In genomic region chr13:110480161-110480560, GRCh38 we compare ENCODE assay signal across 21 cellular contexts.
"Had no signal": no experiment of that assay in that cellular context is flagged by ENCODE, and none has a peak within 500 bp of the region (broad histone marks: within the 10 kb centered on the region; RNA-seq: fewer than 3 reads in every experiment).

No MANE protein-coding gene starts in this region.

- H3K27me3 ChIP-seq: adrenal gland, heart right ventricle, right lobe of liver, spleen, tibial nerve had no signal

- H3K36me3 ChIP-seq: prostate gland, right lobe of liver had no signal

- H3K27ac Mint-ChIP-seq: activated CD8-positive, alpha-beta T cell treated with anti-CD3 and anti-CD28 coated beads for 36 hours; activated naive CD4-positive, alpha-beta T cell treated with anti-CD3 and anti-CD28 coated beads, Interleukin-2, amount 50 U/mL, for 24 hours; natural killer cell; WTC11 had no signal

- H3K9me3 Mint-ChIP-seq: activated CD8-positive, alpha-beta T cell treated with anti-CD3 and anti-CD28 coated beads for 36 hours; activated naive CD4-positive, alpha-beta T cell treated with anti-CD3 and anti-CD28 coated beads, Interleukin-2, amount 50 U/mL, for 24 hours; natural killer cell; WTC11 had no signal

- ATAC-seq: activated CD8-positive, alpha-beta T cell treated with anti-CD3 and anti-CD28 coated beads for 36 hours; natural killer cell; right lobe of liver; WTC11 had no signal

- H3K4me1 ChIP-seq: adrenal gland, prostate gland, right lobe of liver had no signal

- H3K27me3 Mint-ChIP-seq: activated CD8-positive, alpha-beta T cell treated with anti-CD3 and anti-CD28 coated beads for 36 hours had no signal

- H3K4me3 ChIP-seq: adrenal gland, heart right ventricle, prostate gland, right lobe of liver, spleen, tibial nerve had no signal

- H3K36me3 Mint-ChIP-seq: activated naive CD4-positive, alpha-beta T cell treated with anti-CD3 and anti-CD28 coated beads, Interleukin-2, amount 50 U/mL, for 24 hours; natural killer cell had no signal

- H3K27ac ChIP-seq: prostate gland, right lobe of liver had no signal

- H3K4me1 Mint-ChIP-seq: activated naive CD4-positive, alpha-beta T cell treated with anti-CD3 and anti-CD28 coated beads, Interleukin-2, amount 50 U/mL, for 24 hours; natural killer cell had no signal

- H3K9me3 ChIP-seq: adrenal gland, heart right ventricle, prostate gland, right lobe of liver, spleen, tibial nerve had no signal

- H3K4me3 Mint-ChIP-seq: activated CD8-positive, alpha-beta T cell treated with anti-CD3 and anti-CD28 coated beads for 36 hours; activated naive CD4-positive, alpha-beta T cell treated with anti-CD3 and anti-CD28 coated beads, Interleukin-2, amount 50 U/mL, for 24 hours; natural killer cell; WTC11 had no signal

- DNase-seq: activated CD4-positive, alpha-beta T cell treated with anti-CD3 and anti-CD28 coated beads for 4 hours; activated CD8-positive, alpha-beta memory T cell treated with anti-CD3 and anti-CD28 coated beads, Interleukin-2, amount 50 U/mL, for 4 hours; activated CD8-positive, alpha-beta T cell treated with anti-CD3 and anti-CD28 coated beads for 36 hours; activated effector memory CD4-positive, alpha-beta T cell treated with anti-CD3 and anti-CD28 coated beads, Interleukin-2, amount 50 U/mL, for 16 hours; activated T-cell treated with anti-CD3 and anti-CD28 coated beads, Interleukin-2, amount 50 U/mL, for 48 hours; caudate nucleus; cortex of kidney; effector CD8-positive, alpha-beta T cell; foreskin melanocyte; mammary epithelial cell; natural killer cell; occipital lobe; right lobe of liver; spleen; T-helper 2 cell had no signal
